ENCODE assay signal across 1 cellular context in genomic region chr22:50325444-50326224, GRCh38.
TF ChIP-seq lines count a peak whose summit lies in the region.

No MANE protein-coding gene starts in this region.

TF ChIP-seq in H1, 55 proteins besides CTCF, POLR2A, EP300 and RAD21:
- TF ChIP-seq CHD1 (IDR thresholded peaks at IDR 0.05; ENCODE audit: low read depth, low read length): no peak
- TF ChIP-seq SIRT6 (IDR thresholded peaks at IDR 0.05; ENCODE audit: low read length): no peak
- TF ChIP-seq BCL11A (IDR thresholded peaks at IDR 0.05; ENCODE audit: low read depth in 2 of 2, low read length in 2 of 2): no peak
- TF ChIP-seq USF2 (IDR thresholded peaks at IDR 0.05; ENCODE audit: low read length): no peak
